ENCODE assay signal across 9 cellular contexts in the genomic region with DNA sequence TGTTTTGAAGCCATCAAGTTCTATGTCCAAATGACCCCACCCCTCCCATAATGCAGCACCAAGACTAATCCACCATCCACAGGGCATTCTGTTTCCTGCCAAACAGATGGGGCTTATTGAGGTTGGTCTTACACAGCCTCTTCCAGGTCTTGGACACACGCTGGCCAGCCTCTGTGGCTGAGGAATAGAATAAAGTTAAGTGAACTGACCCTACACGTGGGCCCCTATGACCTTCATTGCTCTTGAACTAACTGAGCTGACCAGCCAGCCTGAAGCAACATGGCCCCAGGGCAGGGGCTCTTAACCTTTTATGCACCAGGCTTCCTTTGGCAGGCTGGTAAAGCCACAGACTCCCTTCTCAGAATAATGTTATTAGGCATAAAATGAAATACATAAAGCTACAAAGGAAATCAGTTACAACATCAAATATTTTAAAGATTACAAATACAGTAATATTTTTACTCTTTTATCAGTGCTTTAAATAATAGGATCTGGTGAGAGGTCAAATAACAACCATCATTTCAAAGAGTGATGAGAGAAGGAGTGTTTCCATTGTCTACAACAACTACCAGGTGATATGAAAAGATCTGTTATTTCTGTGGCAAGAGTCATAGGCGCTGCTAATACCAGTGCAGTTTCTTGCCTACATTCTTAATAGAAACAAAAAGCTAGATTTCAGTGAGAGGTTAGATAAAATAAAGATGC.
DNase-seq lines count a peak whose midpoint lies in the region; ATAC-seq and TF ChIP-seq lines count a peak whose summit lies in the region.
"Had no signal": no experiment of that assay in that cellular context is flagged by ENCODE, and none has a peak within 500 bp of the region (broad histone marks: within the 10 kb centered on the region; RNA-seq: fewer than 3 reads in every experiment).

No MANE protein-coding gene starts in this region.

- peaks cover 12% of the 10 kb centered on the region for H3K4me1 Mint-ChIP-seq in activated T-helper 2 cell treated with anti-CD3 and anti-CD28 coated beads, Interferon-gamma antibody, Interleukin-2, Interleukin-4, amounts not matched to agents 10 μg/mL and 5 μg/mL and 100 μg/mL, durations not matched to agents 14 hours and 24 hours and 36 hours (ENCODE audit: low read depth)

- H3K27me3 Mint-ChIP-seq in activated T-helper 2 cell treated with anti-CD3 and anti-CD28 coated beads, Interferon-gamma antibody, Interleukin-2, Interleukin-4, amounts not matched to agents 10 μg/mL and 5 μg/mL and 100 μg/mL, durations not matched to agents 14 hours and 24 hours and 36 hours (ENCODE audit: low read depth): no peaks in the 10 kb centered on the region

- H3K36me3 Mint-ChIP-seq in activated T-helper 2 cell treated with anti-CD3 and anti-CD28 coated beads, Interferon-gamma antibody, Interleukin-2, Interleukin-4, amounts not matched to agents 10 μg/mL and 5 μg/mL and 100 μg/mL, durations not matched to agents 14 hours and 24 hours and 36 hours (ENCODE audit: low read depth): peaks cover 3% of the 10 kb centered on the region

- ATAC-seq in HG03159 (IDR thresholded peaks at IDR 0.05; ENCODE audit: unreplicated experiment) (peak; percentile 9), right lobe of liver (peak in 1 of 4 donors; percentile 24), HG03354 (IDR thresholded peaks at IDR 0.05; ENCODE audit: poor library complexity, severe bottlenecking, unreplicated experiment) (no peak), HG02678 (IDR thresholded peaks at IDR 0.05; ENCODE audit: unreplicated experiment) (no peak)

- DNase-seq in activated T-helper 2 cell treated with anti-CD3 and anti-CD28 coated beads, Interferon-gamma antibody, Interleukin-2, Interleukin-4, amounts not matched to agents 10 μg/mL and 5 μg/mL and 100 μg/mL, durations not matched to agents 14 hours and 24 hours and 36 hours (ENCODE audit: low spot score): no peak
- DNase-seq in right lobe of liver (no peak), testis (no peak), GM19238 (ENCODE audit: insufficient read length, low spot score) (no peak)
- DNase-seq: activated T-cell treated with anti-CD3 and anti-CD28 coated beads, Interleukin-2, amount 50 U/mL, for 24 hours; occipital lobe had no signal

- no peaks in the 10 kb centered on the region for H3K4me1 ChIP-seq in right lobe of liver
- peaks cover 10% of the 10 kb centered on the region for H3K4me1 ChIP-seq in testis

- H3K9me3 ChIP-seq in right lobe of liver (no peaks in the 10 kb centered on the region), testis (no peaks in the 10 kb centered on the region)

- intact Hi-C loops in activated T-helper 2 cell treated with anti-CD3 and anti-CD28 coated beads, Interferon-gamma antibody, Interleukin-2, Interleukin-4, amounts not matched to agents 10 μg/mL and 5 μg/mL and 100 μg/mL, durations not matched to agents 14 hours and 24 hours and 36 hours (cut with micrococcal nuclease): no loop called here
- intact Hi-C loops in right lobe of liver (cut with DNase I): no loop called here
- intact Hi-C loops in testis (cut with DNase I; ENCODE audit: low total_unique reads): no loop called here

- peak overlapping the region; percentile 75 for H3K27ac Mint-ChIP-seq in activated T-helper 2 cell treated with anti-CD3 and anti-CD28 coated beads, Interferon-gamma antibody, Interleukin-2, Interleukin-4, amounts not matched to agents 10 μg/mL and 5 μg/mL and 100 μg/mL, durations not matched to agents 14 hours and 24 hours and 36 hours

- no peak for TF ChIP-seq CTCF in right lobe of liver (IDR thresholded peaks at IDR 0.05)
- no peak for TF ChIP-seq CTCF in testis (IDR thresholded peaks at IDR 0.05)

- TF ChIP-seq POLR2A in right lobe of liver (IDR thresholded peaks at IDR 0.05) (no peak), testis (IDR thresholded peaks at IDR 0.05) (no peak)

- H3K9me3 Mint-ChIP-seq in activated T-helper 2 cell treated with anti-CD3 and anti-CD28 coated beads, Interferon-gamma antibody, Interleukin-2, Interleukin-4, amounts not matched to agents 10 μg/mL and 5 μg/mL and 100 μg/mL, durations not matched to agents 14 hours and 24 hours and 36 hours: no peaks in the 10 kb centered on the region
- H3K9me3 Mint-ChIP-seq: activated T-cell treated with anti-CD3 and anti-CD28 coated beads, Interleukin-2, amount 50 U/mL, for 24 hours had no signal

- H3K27ac ChIP-seq in right lobe of liver (peak overlapping the region in 2 of 3 donors; percentile 29 to 31), testis (peak overlapping the region; percentile 47 to 57)

- H3K4me3 ChIP-seq in right lobe of liver: no peak overlapping the region
- no peak overlapping the region for H3K4me3 ChIP-seq in testis

- H3K4me3 Mint-ChIP-seq in activated T-helper 2 cell treated with anti-CD3 and anti-CD28 coated beads, Interferon-gamma antibody, Interleukin-2, Interleukin-4, amounts not matched to agents 10 μg/mL and 5 μg/mL and 100 μg/mL, durations not matched to agents 14 hours and 24 hours and 36 hours (ENCODE audit: low read depth): no peak overlapping the region
- H3K4me3 Mint-ChIP-seq: activated T-cell treated with anti-CD3 and anti-CD28 coated beads, Interleukin-2, amount 50 U/mL, for 24 hours had no signal

- 68% methylated on average over 3 of the region's 3 CpGs for WGBS in right lobe of liver (ENCODE audit: insufficient coverage, low coverage, low lambda C conversion rate, missing lambda C conversion rate)
- WGBS in testis, 2 donors: 66 to 68% methylated on average over 3 of the region's 3 CpGs

- H3K27me3 ChIP-seq in right lobe of liver (no peaks in the 10 kb centered on the region), testis (no peaks in the 10 kb centered on the region)

- H3K36me3 ChIP-seq in right lobe of liver: no peaks in the 10 kb centered on the region
- no peaks in the 10 kb centered on the region for H3K36me3 ChIP-seq in testis (ENCODE audit: low read depth, missing control alignments)
